In the genomic region with DNA sequence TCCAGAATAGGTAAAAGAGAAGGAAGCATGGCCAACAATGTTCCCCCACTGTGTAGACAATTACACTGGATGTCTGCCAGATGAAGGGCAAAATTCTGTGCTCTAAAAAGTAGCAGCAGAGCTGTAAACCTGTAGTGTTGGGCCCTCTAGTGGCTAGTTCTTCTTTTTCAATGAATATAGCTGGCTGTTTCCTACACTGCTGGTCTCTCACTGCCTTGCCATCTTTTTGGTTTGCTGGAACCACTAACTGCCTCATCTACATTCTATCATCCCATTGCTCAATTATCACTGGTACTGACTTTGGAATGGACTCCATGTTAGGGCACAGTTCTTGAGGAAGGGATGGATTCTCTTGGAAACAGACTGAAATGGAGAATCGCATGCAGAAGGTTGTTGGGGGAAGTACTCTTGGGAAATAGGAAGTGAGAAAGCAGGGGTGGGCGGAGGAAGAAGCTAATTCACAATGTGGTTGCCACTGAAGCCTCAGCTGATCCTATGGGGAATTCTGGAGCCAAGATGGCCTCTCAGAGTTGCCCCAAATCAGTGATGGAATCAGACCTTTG, we compare ENCODE assay signal across 7 cellular contexts. TPM values are rescaled to one million over a fixed set of nuclear protein-coding genes. Genes with fewer than 3 reads are reported as not detected.
DNase-seq lines count a peak whose midpoint lies in the region; ATAC-seq and TF ChIP-seq lines count a peak whose summit lies in the region.

No MANE protein-coding gene starts in this region.

- H3K27ac ChIP-seq in VCaP (no peak overlapping the region), mesenchymal stem cell (ENCODE audit: low read length, poor library complexity, severe bottlenecking) (no peak overlapping the region), thoracic aorta (no peak overlapping the region)

- ATAC-seq in HG03175 (IDR thresholded peaks at IDR 0.05; ENCODE audit: unreplicated experiment), result peak; percentile 83
- peak; percentile 69 for ATAC-seq in thoracic aorta (ENCODE audit: insufficient number of reproducible peaks, low FRiP score, low read depth)

- no peak overlapping the region for H3K18ac ChIP-seq in mesenchymal stem cell (ENCODE audit: low read depth in 1 of 2, low read length in 2 of 2)

- H3K36me3 ChIP-seq in GM06990 (ENCODE audit: control insufficient read depth, insufficient read depth, low read length) (no peaks in the 10 kb centered on the region), mesenchymal stem cell (ENCODE audit: control insufficient read depth in 1 of 2, insufficient read depth in 2 of 2, low read depth in 1 of 2, low read length in 2 of 2) (no peaks in the 10 kb centered on the region), thoracic aorta (no peaks in the 10 kb centered on the region)

- H3K27me3 ChIP-seq in GM06990 (replicated peaks; ENCODE audit: control insufficient read depth, insufficient read depth, low read length) (no peaks in the 10 kb centered on the region), mesenchymal stem cell (ENCODE audit: control insufficient read depth in 1 of 2, insufficient read depth in 1 of 2, low read length in 2 of 2) (peaks cover 0 to 21% of the 10 kb centered on the region in 2 experiments), thoracic aorta (replicated peaks; ENCODE audit: insufficient read depth) (no peaks in the 10 kb centered on the region)

- peak overlapping the region in 1 of 2 experiments; percentile 11 for H2BK12ac ChIP-seq in mesenchymal stem cell (ENCODE audit: low read length in 2 of 2)

- no peaks in the 10 kb centered on the region for H3K79me1 ChIP-seq in mesenchymal stem cell (replicated peaks; ENCODE audit: low read length, poor library complexity, severe bottlenecking)

- 59% methylated on average over 2 of the region's 2 CpGs for WGBS in mesenchymal stem cell

- no peak overlapping the region for H2BK120ac ChIP-seq in mesenchymal stem cell (ENCODE audit: low read depth, low read length)

- peak overlapping the region; percentile 39 for H2AK5ac ChIP-seq in mesenchymal stem cell (ENCODE audit: low read length, severe bottlenecking)

- TF ChIP-seq CTCF in GM06990 (IDR thresholded peaks at IDR 0.05; ENCODE audit: insufficient read depth, low read length, poor library complexity, severe bottlenecking), result peak; percentile 74
- TF ChIP-seq CTCF in VCaP (conservative IDR thresholded peaks at IDR 0.05), result peak; percentile 87
- peak; percentile 70 for TF ChIP-seq CTCF in thoracic aorta (IDR thresholded peaks at IDR 0.05)

- H3K4me3 ChIP-seq in GM06990 (replicated peaks; ENCODE audit: low read depth, low read length), result no peak overlapping the region; the same call in 1 of the 2 replicates
- H3K4me3 ChIP-seq in mesenchymal stem cell (ENCODE audit: insufficient read depth in 1 of 2, low read depth in 1 of 2, low read length in 2 of 2), result no peak overlapping the region
- no peak overlapping the region for H3K4me3 ChIP-seq in thoracic aorta

- peaks cover 1% of the 10 kb centered on the region for H3K4me1 ChIP-seq in mesenchymal stem cell (ENCODE audit: control insufficient read depth, insufficient read depth, low read depth, low read length)
- peaks cover 0 to under 1% of the 10 kb centered on the region in 2 donors for H3K4me1 ChIP-seq in thoracic aorta (ENCODE audit: control insufficient read depth in 1 of 2, low read depth in 2 of 2)

- no peak overlapping the region for H3K4me2 ChIP-seq in mesenchymal stem cell (ENCODE audit: low read length, poor library complexity, severe bottlenecking)

- no peak overlapping the region for H3K23ac ChIP-seq in mesenchymal stem cell (ENCODE audit: low read length in 2 of 2)

- DNase-seq in GM06990 (ENCODE audit: extremely low read depth, insufficient read length), result peak; percentile 31
- DNase-seq in NCI-H345 (lab: John Stamatoyannopoulos, UW), result peak; percentile 91
- peak; percentile 80 to 85 for DNase-seq in dermis microvascular lymphatic vessel endothelial cell (ENCODE audit: low read depth in 2 of 2)
- peak; percentile 81 for DNase-seq in mesenchymal stem cell
- no peak for DNase-seq in thoracic aorta (ENCODE audit: low spot score)

- peak overlapping the region; percentile 18 for H3K9ac ChIP-seq in mesenchymal stem cell (ENCODE audit: low read length)

- no peak overlapping the region for H2BK5ac ChIP-seq in mesenchymal stem cell (ENCODE audit: low read depth, low read length, poor library complexity, severe bottlenecking)

- H4K8ac ChIP-seq in mesenchymal stem cell (ENCODE audit: low read length), result no peak overlapping the region

- H4K91ac ChIP-seq in mesenchymal stem cell (ENCODE audit: low read length), result no peak overlapping the region

- H3K9me3 ChIP-seq in mesenchymal stem cell (ENCODE audit: control insufficient read depth, low read length) (no peaks in the 10 kb centered on the region), thoracic aorta (no peaks in the 10 kb centered on the region)

- no peak overlapping the region for H3K14ac ChIP-seq in mesenchymal stem cell (ENCODE audit: low read length in 2 of 2)

- H2BK15ac ChIP-seq in mesenchymal stem cell (ENCODE audit: low read depth, poor library complexity, severe bottlenecking), result no peak overlapping the region

- peak overlapping the region; percentile 10 for H2AFZ ChIP-seq in mesenchymal stem cell (ENCODE audit: low read depth, low read length)

- H3K4ac ChIP-seq in mesenchymal stem cell (ENCODE audit: low read depth in 1 of 2, low read length in 2 of 2), result no peak overlapping the region

RNA-seq across cellular contexts. Expression of gene KCNE3, which starts 17.9 kb away (rescaled TPM):
- total RNA-seq in dermis microvascular lymphatic vessel endothelial cell (0.51 and 1.0 TPM in 2 replicates), thoracic aorta (1 to 10 TPM; 6.6 to 8.3 TPM)
- polyA plus RNA-seq in mesenchymal stem cell (2013, experiment 1 of 2), result 0.50 TPM
- 0.51 TPM for polyA plus RNA-seq in mesenchymal stem cell (2013, experiment 2 of 2)

RNA-seq across cellular contexts. Expression of gene LIPT2, which starts 44.1 kb away (rescaled TPM):
- 4.3 and 4.5 TPM in 2 replicates for total RNA-seq in dermis microvascular lymphatic vessel endothelial cell
- 1.1 TPM for polyA plus RNA-seq in mesenchymal stem cell (2013, experiment 1 of 2)
- 1.1 TPM for polyA plus RNA-seq in mesenchymal stem cell (2013, experiment 2 of 2)
- 10 to 100 TPM in 1 of 2 donors, 1 to 10 TPM in 1; 1.4 to 12.9 TPM for total RNA-seq in thoracic aorta

RNA-seq across cellular contexts. Expression of gene PGM2L1, which starts 51.2 kb away (rescaled TPM):
- total RNA-seq in dermis microvascular lymphatic vessel endothelial cell (36.6 and 55.6 TPM in 2 replicates), thoracic aorta (10 to 100 TPM in 1 of 2 donors, 1 to 10 TPM in 1; 8.9 to 12.4 TPM)
- 2.2 TPM for polyA plus RNA-seq in mesenchymal stem cell (2013, experiment 1 of 2)
- polyA plus RNA-seq in mesenchymal stem cell (2013, experiment 2 of 2), result 2.1 TPM
